Comparison of ENCODE assay signal across 8 cellular contexts in the genomic region with DNA sequence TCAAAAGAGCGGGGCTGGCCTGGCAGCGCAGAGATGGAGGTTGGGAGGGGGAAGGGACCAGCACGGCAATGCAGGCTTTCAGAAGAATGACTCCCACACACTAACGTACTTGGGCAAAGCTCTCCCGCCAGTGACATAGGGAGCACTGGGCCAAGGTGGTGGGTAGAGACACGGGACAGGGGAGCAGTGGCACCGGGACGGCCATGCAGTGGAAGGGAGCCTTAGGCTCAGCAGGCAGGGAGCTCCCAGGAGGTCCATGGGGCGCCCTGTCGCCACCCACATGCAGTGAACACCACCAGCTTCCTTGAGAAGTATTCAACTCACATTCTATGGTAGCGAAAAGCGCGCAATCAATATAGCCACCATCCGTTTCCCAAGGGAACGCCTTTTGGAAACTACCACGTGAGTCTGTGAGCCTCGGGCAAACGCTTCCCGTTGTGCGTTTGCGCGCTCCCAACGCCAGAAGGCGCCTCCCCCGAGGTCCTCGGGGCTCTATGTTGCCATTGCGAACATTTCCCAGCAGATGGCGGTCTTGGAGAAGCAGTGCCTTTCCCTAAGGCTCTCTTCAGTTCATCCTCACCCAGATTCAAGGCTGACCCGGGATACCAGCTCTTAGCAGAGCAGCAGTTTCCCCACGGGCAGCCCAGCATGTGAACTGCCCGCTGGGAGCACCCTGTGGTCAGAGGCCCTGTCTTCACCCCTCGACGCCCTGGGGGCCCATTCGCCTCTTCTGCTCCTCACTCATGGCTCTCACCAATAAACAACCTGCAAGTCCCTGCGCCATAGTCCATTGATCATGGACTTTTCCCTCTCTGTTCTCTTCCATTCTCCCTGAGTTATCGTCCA. TPM values are rescaled to one million over a fixed set of nuclear protein-coding genes. Genes with fewer than 3 reads are reported as not detected.
A peak's percentile ranks its signal among the peaks of the same experiment; 100 is the strongest.
DNase-seq lines count a peak whose midpoint lies in the region; ATAC-seq, FAIRE-seq and TF ChIP-seq lines count a peak whose summit lies in the region.

No MANE protein-coding gene starts in this region.

- H3K27me3 ChIP-seq in neutrophil (peaks cover 27% of the 10 kb centered on the region), subcutaneous abdominal adipose tissue (ENCODE audit: control insufficient read depth in 5 of 5, insufficient read depth in 4 of 5, low read length in 5 of 5) (peaks cover 0 to 33% (median 23%) of the 10 kb centered on the region in 5 donors)

- H3K4me1 ChIP-seq in neutrophil (ENCODE audit: control insufficient read depth in 1 of 2, insufficient read depth in 1 of 2, low read depth in 1 of 2, low read length in 1 of 2): peaks cover 0 to 6% of the 10 kb centered on the region in 2 experiments
- H3K4me1 ChIP-seq in subcutaneous abdominal adipose tissue (ENCODE audit: control insufficient read depth in 5 of 5, insufficient read depth in 5 of 5, low read length in 5 of 5): peaks cover 6 to 10% (median 9%) of the 10 kb centered on the region in 5 donors

- peak overlapping the region in 4 of 5 donors; percentile 15 to 62 (median 48) for H3K9ac ChIP-seq in subcutaneous abdominal adipose tissue (ENCODE audit: low read length in 5 of 5)

- FAIRE-seq in frontal cortex (lab: Jason Lieb, UNC): no peak

- peak; percentile 86 for ATAC-seq in GM21737 (IDR thresholded peaks at IDR 0.05; ENCODE audit: unreplicated experiment)

- peak; percentile 16 for DNase-seq in DMS79 (lab: John Stamatoyannopoulos, UW)
- DNase-seq in SHP77 (lab: John Stamatoyannopoulos, UW): peak; percentile 84 to 86
- peak; percentile 19 to 53 (median 41) for DNase-seq in activated naive CD4-positive, alpha-beta T cell (lab: John Stamatoyannopoulos, UW)
- peak; percentile 84 to 96 for DNase-seq in frontal cortex (ENCODE audit: low spot score in 2 of 2)

- peak; percentile 98 for TF ChIP-seq CTCF in LNCAP (IDR thresholded peaks at IDR 0.05)
- peak; percentile 43 for TF ChIP-seq CTCF in neutrophil (IDR thresholded peaks at IDR 0.05)

- H3K9me3 ChIP-seq in neutrophil (no peaks in the 10 kb centered on the region), subcutaneous abdominal adipose tissue (ENCODE audit: control insufficient read depth in 5 of 5, low read length in 5 of 5) (no peaks in the 10 kb centered on the region)

- H3K4me3 ChIP-seq in neutrophil (ENCODE audit: low read depth in 1 of 2, low read length in 1 of 2) (no peak overlapping the region), subcutaneous abdominal adipose tissue (ENCODE audit: low read depth in 1 of 5, low read length in 5 of 5) (peak overlapping the region; percentile 56 to 75 (median 71))

- H3K36me3 ChIP-seq in neutrophil (no peaks in the 10 kb centered on the region), subcutaneous abdominal adipose tissue (ENCODE audit: control insufficient read depth in 5 of 5, insufficient read depth in 5 of 5, low read length in 5 of 5) (no peaks in the 10 kb centered on the region)

- H3K27ac ChIP-seq in neutrophil: no peak overlapping the region
- no peak overlapping the region for H3K27ac ChIP-seq in subcutaneous abdominal adipose tissue (ENCODE audit: low read depth, low read length)

RNA-seq across cellular contexts. Expression of gene OPALIN, which starts 16.4 kb away (rescaled TPM):
- not detected for total RNA-seq in frontal cortex

Comparison
In these comparisons a context has a peak if more than half of its experiments do, and no peak if none do; other contexts are left out.
1. DNase-seq: peak in every context shown above with its lines; median percentile 90 in frontal cortex; 85 in SHP77; 41 in activated naive CD4-positive, alpha-beta T cell; 16 in DMS79.
2. H3K4me3 ChIP-seq: peak in subcutaneous abdominal adipose tissue (5 of 5); none in neutrophil (0 of 2).